8 cellular contexts compared by ENCODE assay signal in the genomic region with DNA sequence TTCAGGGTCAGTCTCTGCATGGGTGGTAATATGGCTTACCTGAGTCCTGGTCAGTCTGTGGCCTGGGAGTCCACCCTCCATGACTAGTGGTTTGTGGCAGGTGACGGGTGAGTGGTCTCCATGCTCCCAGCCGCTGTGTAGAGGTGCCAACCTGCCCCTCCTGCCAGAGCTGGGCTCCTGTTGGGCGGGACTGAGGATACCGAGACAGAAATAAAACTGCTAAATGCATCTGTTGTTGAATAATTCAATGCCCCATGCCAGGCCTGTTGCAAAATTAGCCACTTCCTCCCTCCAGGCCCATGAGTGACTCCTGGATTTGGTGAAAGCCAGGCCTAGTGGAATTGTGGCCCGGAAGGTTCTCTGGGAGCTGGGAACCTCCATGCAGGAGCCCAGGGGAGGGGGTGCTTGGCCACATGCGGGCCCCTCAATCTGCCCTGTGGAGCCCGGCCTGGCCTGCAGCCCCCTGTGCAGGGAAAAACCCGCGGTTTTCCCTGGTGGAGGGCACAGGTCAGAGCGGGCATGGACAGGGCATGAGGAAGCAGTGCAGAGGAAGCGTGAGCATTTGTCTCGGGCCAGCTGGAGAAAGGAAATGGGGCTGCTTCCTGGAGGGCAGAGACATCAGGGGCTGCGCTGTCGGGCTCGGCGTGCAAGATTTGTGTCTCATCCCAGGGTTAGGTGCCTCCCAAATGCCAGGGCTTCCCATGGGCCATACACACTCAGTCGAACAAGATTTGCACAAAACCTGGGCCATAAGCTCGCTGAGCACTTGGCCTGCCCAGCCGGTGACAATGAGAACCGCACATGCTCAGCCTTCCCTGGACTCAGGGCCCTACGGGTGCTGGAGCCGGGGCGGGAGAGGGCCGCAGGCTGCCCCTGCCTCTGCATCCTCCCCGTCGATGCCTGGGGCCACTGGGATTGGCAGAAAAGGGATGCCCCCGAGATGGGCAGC.
DNase-seq lines count a peak whose midpoint lies in the region; ATAC-seq and TF ChIP-seq lines count a peak whose summit lies in the region.

No MANE protein-coding gene starts in this region.

- peaks cover 6% of the 10 kb centered on the region for H3K4me1 Mint-ChIP-seq in activated T-cell treated with anti-CD3 and anti-CD28 coated beads, Interleukin-2, amount 50 U/mL, for 4 hours (ENCODE audit: low read depth)
- H3K4me1 Mint-ChIP-seq in activated T-cell treated with anti-CD3 and anti-CD28 coated beads, Interleukin-2, amount 50 U/mL, for 72 hours (ENCODE audit: low read depth) = no peaks in the 10 kb centered on the region
- no peaks in the 10 kb centered on the region for H3K4me1 Mint-ChIP-seq in mesothelial cell of epicardium

- peak; percentile 3 for DNase-seq in activated T-cell treated with anti-CD3 and anti-CD28 coated beads, Interleukin-2, amount 50 U/mL, for 4 hours
- no peak for DNase-seq in activated T-cell treated with anti-CD3 and anti-CD28 coated beads, Interleukin-2, amount 50 U/mL, for 72 hours
- peak; percentile 92 for DNase-seq in esophagus muscularis mucosa (ENCODE audit: extremely low spot score)
- DNase-seq in mesothelial cell of epicardium (ENCODE audit: low spot score in 2 of 2, unreplicated experiment in 2 of 2) = peak; percentile 10 to 37
- DNase-seq in upper lobe of right lung = peak; percentile 65
- no peak for DNase-seq in NCI-H1092 treated with DMSO at 0.1 percent for 48 hours (lab: John Stamatoyannopoulos, UW)

- no peak for TF ChIP-seq EP300 in esophagus muscularis mucosa (IDR thresholded peaks at IDR 0.05)

- H3K27ac Mint-ChIP-seq in activated T-cell treated with anti-CD3 and anti-CD28 coated beads, Interleukin-2, amount 50 U/mL, for 72 hours = no peak overlapping the region
- H3K27ac Mint-ChIP-seq in mesothelial cell of epicardium = no peak overlapping the region

- no peaks in the 10 kb centered on the region for H3K9me3 ChIP-seq in esophagus muscularis mucosa
- no peaks in the 10 kb centered on the region for H3K9me3 ChIP-seq in upper lobe of right lung

- WGBS in esophagus muscularis mucosa = 75% methylated on average over 17 of the region's 27 CpGs

- H3K4me1 ChIP-seq in esophagus muscularis mucosa (peaks cover 15 to 42% (median 18%) of the 10 kb centered on the region in 4 donors), upper lobe of right lung (peaks cover 17% of the 10 kb centered on the region)

- H3K27ac ChIP-seq in esophagus muscularis mucosa (replicated peaks in 1 of 4) = peak overlapping the region in 2 of 4 donors; percentile 10 to 49
- H3K27ac ChIP-seq in upper lobe of right lung = peak overlapping the region; percentile 24

- H3K27me3 ChIP-seq in esophagus muscularis mucosa (peaks cover 0 to 38% (median 0%) of the 10 kb centered on the region in 4 donors), upper lobe of right lung (no peaks in the 10 kb centered on the region)

- ATAC-seq in activated T-cell treated with anti-CD3 and anti-CD28 coated beads, Interleukin-2, amount 50 U/mL, for 4 hours = no peak
- no peak for ATAC-seq in activated T-cell treated with anti-CD3 and anti-CD28 coated beads, Interleukin-2, amount 50 U/mL, for 72 hours (replicated peaks in 1 of 2)
- ATAC-seq in upper lobe of right lung (peak; percentile 62), HG03045 (IDR thresholded peaks at IDR 0.05; ENCODE audit: unreplicated experiment) (no peak), GM19395 (IDR thresholded peaks at IDR 0.05; ENCODE audit: unreplicated experiment) (no peak)

- H3K27me3 Mint-ChIP-seq in activated T-cell treated with anti-CD3 and anti-CD28 coated beads, Interleukin-2, amount 50 U/mL, for 4 hours (ENCODE audit: low read depth) = no peaks in the 10 kb centered on the region
- H3K27me3 Mint-ChIP-seq in activated T-cell treated with anti-CD3 and anti-CD28 coated beads, Interleukin-2, amount 50 U/mL, for 72 hours (ENCODE audit: low read depth) = no peaks in the 10 kb centered on the region
- peaks cover 37% of the 10 kb centered on the region for H3K27me3 Mint-ChIP-seq in mesothelial cell of epicardium (ENCODE audit: low read depth)

- TF ChIP-seq CTCF in esophagus muscularis mucosa (IDR thresholded peaks at IDR 0.05) (no peak), mesothelial cell of epicardium (IDR thresholded peaks at IDR 0.05; ENCODE audit: unreplicated experiment) (no peak), upper lobe of right lung (IDR thresholded peaks at IDR 0.05) (no peak)

- H3K4me3 Mint-ChIP-seq in activated T-cell treated with anti-CD3 and anti-CD28 coated beads, Interleukin-2, amount 50 U/mL, for 4 hours = no peak overlapping the region
- no peak overlapping the region for H3K4me3 Mint-ChIP-seq in activated T-cell treated with anti-CD3 and anti-CD28 coated beads, Interleukin-2, amount 50 U/mL, for 72 hours
- H3K4me3 Mint-ChIP-seq in mesothelial cell of epicardium = no peak overlapping the region

- no peak for TF ChIP-seq POLR2A in esophagus muscularis mucosa (IDR thresholded peaks at IDR 0.05; ENCODE audit: low read depth)

- no peak overlapping the region for H3K4me3 ChIP-seq in esophagus muscularis mucosa
- H3K4me3 ChIP-seq in upper lobe of right lung = no peak overlapping the region

- H3K36me3 ChIP-seq in esophagus muscularis mucosa (no peaks in the 10 kb centered on the region), upper lobe of right lung (no peaks in the 10 kb centered on the region)

- H3K36me3 Mint-ChIP-seq in activated T-cell treated with anti-CD3 and anti-CD28 coated beads, Interleukin-2, amount 50 U/mL, for 4 hours (ENCODE audit: insufficient read depth) = no peaks in the 10 kb centered on the region
- H3K36me3 Mint-ChIP-seq in activated T-cell treated with anti-CD3 and anti-CD28 coated beads, Interleukin-2, amount 50 U/mL, for 72 hours (ENCODE audit: insufficient read depth in 2 of 2) = no peaks in the 10 kb centered on the region
- no peaks in the 10 kb centered on the region for H3K36me3 Mint-ChIP-seq in mesothelial cell of epicardium

- intact Hi-C loops in esophagus muscularis mucosa (cut with DNase I) = no loop called here
- intact Hi-C loops in upper lobe of right lung (cut with DNase I) = no loop called here

- no peaks in the 10 kb centered on the region for H3K9me3 Mint-ChIP-seq in activated T-cell treated with anti-CD3 and anti-CD28 coated beads, Interleukin-2, amount 50 U/mL, for 4 hours
- no peaks in the 10 kb centered on the region for H3K9me3 Mint-ChIP-seq in activated T-cell treated with anti-CD3 and anti-CD28 coated beads, Interleukin-2, amount 50 U/mL, for 72 hours
- H3K9me3 Mint-ChIP-seq in mesothelial cell of epicardium = no peaks in the 10 kb centered on the region

Comparison
In these comparisons a context has a peak if more than half of its experiments do, and no peak if none do; other contexts are left out.
1. DNase-seq: peak in activated T-cell treated with anti-CD3 and anti-CD28 coated beads, Interleukin-2, amount 50 U/mL, for 4 hours (single experiment), esophagus muscularis mucosa (single experiment), mesothelial cell of epicardium (2 of 2) and upper lobe of right lung (single experiment); none in activated T-cell treated with anti-CD3 and anti-CD28 coated beads, Interleukin-2, amount 50 U/mL, for 72 hours (0 of 2) and NCI-H1092 treated with DMSO at 0.1 percent for 48 hours (single experiment).